In genomic region chr12:51913071-51914033, GRCh38 we compare ENCODE assay signal across 1 cellular context.
TF ChIP-seq lines count a peak whose summit lies in the region.

No MANE protein-coding gene starts in this region.

TF ChIP-seq in K562, 482 proteins besides CTCF, POLR2A, EP300 and RAD21:
- TF ChIP-seq RBM15 (IDR thresholded peaks at IDR 0.05; ENCODE audit: insufficient read depth, low read length), result no peak
- TF ChIP-seq ZBTB7A (IDR thresholded peaks at IDR 0.05; ENCODE audit: borderline replicate concordance, control insufficient read depth, low read depth, low read length), result peak; percentile 21; the same call in 1 of the 2 replicates
- no peak for TF ChIP-seq ZBTB8A (IDR thresholded peaks at IDR 0.05; ENCODE audit: partially characterized antibody)
- no peak for TF ChIP-seq ZNF584 (CRISPR knock-in tag; IDR thresholded peaks at IDR 0.05; ENCODE audit: low read depth)
- TF ChIP-seq, protein P1, sequence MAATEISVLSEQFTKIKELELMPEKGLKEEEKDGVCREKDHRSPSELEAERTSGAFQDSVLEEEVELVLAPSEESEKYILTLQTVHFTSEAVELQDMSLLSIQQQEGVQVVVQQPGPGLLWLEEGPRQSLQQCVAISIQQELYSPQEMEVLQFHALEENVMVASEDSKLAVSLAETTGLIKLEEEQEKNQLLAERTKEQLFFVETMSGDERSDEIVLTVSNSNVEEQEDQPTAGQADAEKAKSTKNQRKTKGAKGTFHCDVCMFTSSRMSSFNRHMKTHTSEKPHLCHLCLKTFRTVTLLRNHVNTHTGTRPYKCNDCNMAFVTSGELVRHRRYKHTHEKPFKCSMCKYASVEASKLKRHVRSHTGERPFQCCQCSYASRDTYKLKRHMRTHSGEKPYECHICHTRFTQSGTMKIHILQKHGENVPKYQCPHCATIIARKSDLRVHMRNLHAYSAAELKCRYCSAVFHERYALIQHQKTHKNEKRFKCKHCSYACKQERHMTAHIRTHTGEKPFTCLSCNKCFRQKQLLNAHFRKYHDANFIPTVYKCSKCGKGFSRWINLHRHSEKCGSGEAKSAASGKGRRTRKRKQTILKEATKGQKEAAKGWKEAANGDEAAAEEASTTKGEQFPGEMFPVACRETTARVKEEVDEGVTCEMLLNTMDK (IDR thresholded peaks at IDR 0.05; ENCODE audit: borderline replicate concordance, insufficient read depth, low read depth, low read length, poor library complexity, severe bottlenecking), result peak; percentile 68
